ENCODE assay signal across 8 cellular contexts in genomic region chr2:20223345-20224190, GRCh38.
DNase-seq lines count a peak whose midpoint lies in the region; ATAC-seq, FAIRE-seq and TF ChIP-seq lines count a peak whose summit lies in the region.

No MANE protein-coding gene starts in this region.

- no peaks in the 10 kb centered on the region for H3K27me3 ChIP-seq in neuron (ENCODE audit: insufficient read depth, low read length)

- peak overlapping the region; percentile 95 for H2AFZ ChIP-seq in neuron (ENCODE audit: low read depth, low read length)

- FAIRE-seq in HTR-8/SVneo (lab: Jason Lieb, UNC) = peak; percentile 57

- no peaks in the 10 kb centered on the region for H3K36me3 ChIP-seq in neuron (ENCODE audit: insufficient read depth, low read length)

- H3K4me1 ChIP-seq in neuron (ENCODE audit: insufficient read depth, low read length) = peaks cover 28% of the 10 kb centered on the region

- DNase-seq in AG10803 (ENCODE audit: low read depth) (peak; percentile 62), HTR-8/SVneo (ENCODE audit: insufficient read length, low spot score) (peak; percentile 80), SW 1271 (lab: John Stamatoyannopoulos, UW) (peak; percentile 70 to 74), fibroblast of mammary gland (ENCODE audit: low read depth) (peak; percentile 29)
- DNase-seq in central memory CD4-positive, alpha-beta T cell = no peak
- no peak for DNase-seq in stimulated activated naive CD4-positive, alpha-beta T cell (lab: John Stamatoyannopoulos, UW)

- H3K9me3 ChIP-seq in neuron (ENCODE audit: low read length) = no peaks in the 10 kb centered on the region

- TF ChIP-seq CTCF in AG10803 (conservative IDR thresholded peaks at IDR 0.05; ENCODE audit: low read length) (no peak), fibroblast of mammary gland (conservative IDR thresholded peaks at IDR 0.05; ENCODE audit: control insufficient read depth, insufficient read depth, low read depth, low read length) (no peak)

- peak; percentile 18 for ATAC-seq in GM18867 (IDR thresholded peaks at IDR 0.05; ENCODE audit: unreplicated experiment)

- H3K4me3 ChIP-seq in AG10803 (ENCODE audit: low read length) (peak overlapping the region; percentile 65), fibroblast of mammary gland (ENCODE audit: control insufficient read depth, low read depth, low read length) (peak overlapping the region; percentile 50), neuron (ENCODE audit: low read length) (peak overlapping the region; percentile 77)

Comparison
In these comparisons a context has a peak if more than half of its experiments do, and no peak if none do; other contexts are left out.
1. DNase-seq: peak in AG10803 (single experiment), HTR-8/SVneo (single experiment), SW 1271 (2 of 2) and fibroblast of mammary gland (single experiment); none in central memory CD4-positive, alpha-beta T cell (single experiment) and stimulated activated naive CD4-positive, alpha-beta T cell (0 of 6).
2. Peak in every context shown above with its lines, with median percentiles within 50 percentile points of each other: H3K4me3 ChIP-seq.